9 cellular contexts compared by ENCODE assay signal in genomic region chr6:69729870-69730449, GRCh38.
DNase-seq lines count a peak whose midpoint lies in the region; ATAC-seq, FAIRE-seq and TF ChIP-seq lines count a peak whose summit lies in the region.
"Had no signal": no experiment of that assay in that cellular context is flagged by ENCODE, and none has a peak within 500 bp of the region (broad histone marks: within the 10 kb centered on the region; RNA-seq: fewer than 3 reads in every experiment).

No MANE protein-coding gene starts in this region.

- H3K9me3 ChIP-seq in HCT116 (ENCODE audit: control insufficient read depth in 1 of 2, insufficient read depth in 1 of 2, low read depth in 1 of 2, low read length in 2 of 2) (no peaks in the 10 kb centered on the region), SK-N-MC (ENCODE audit: low read depth, low read length) (peaks cover 12% of the 10 kb centered on the region; the same call in 1 of the 2 replicates), vagina (peaks cover 5% of the 10 kb centered on the region)

- no peaks in the 10 kb centered on the region for H3K9me2 ChIP-seq in HCT116 (ENCODE audit: insufficient read depth)

- DNase-seq in BJ (ENCODE audit: low read depth), result no peak
- no peak for DNase-seq in HCT116 (ENCODE audit: low read depth, low spot score)
- no peak for DNase-seq in SK-N-MC (ENCODE audit: low read depth, low spot score)
- peak; percentile 4 for DNase-seq in left kidney (ENCODE audit: low read depth, low spot score)
- no peak for DNase-seq in activated T-cell treated with anti-CD3 and anti-CD28 coated beads for 4 hours
- no peak for DNase-seq in H54 (ENCODE audit: insufficient read length, low spot score)
- no peak for DNase-seq in vagina (ENCODE audit: extremely low spot score in 2 of 2)

- TF ChIP-seq POLR2A in HCT116 (IDR thresholded peaks at IDR 0.05; ENCODE audit: borderline replicate concordance, extremely low read depth, insufficient read depth, insufficient read length) (no peak), H54 (IDR thresholded peaks at IDR 0.05; ENCODE audit: low read depth, low read length) (no peak), vagina (IDR thresholded peaks at IDR 0.05) (no peak)

- H3K79me2 ChIP-seq in HCT116 (ENCODE audit: insufficient read depth, low read length), result no peaks in the 10 kb centered on the region

- intact Hi-C loops in HCT116 (cut with micrococcal nuclease) (loop anchor here (5.0 to 10.0 kb wide), 2 partner anchors 377 to 855 kb away; no protein-coding TSS in a partner anchor), vagina (cut with DNase I) (no loop called here)

- no peak for FAIRE-seq in H54 (lab: Jason Lieb, UNC)
- FAIRE-seq: K562 had no signal

- H3K4me3 ChIP-seq in BJ (ENCODE audit: low read depth, low read length) (no peak overlapping the region), HCT116 (replicated peaks in 1 of 2; ENCODE audit: low read depth in 1 of 2, low read length in 2 of 2) (no peak overlapping the region), SK-N-MC (no peak overlapping the region), vagina (no peak overlapping the region)
- H3K4me3 ChIP-seq: K562 had no signal

- POLR2A ChIA-PET in BJ (lab: Charles Lee), result no interaction called here
- POLR2A ChIA-PET in HCT116 (lab: Charles Lee), result no interaction called here

- H2AFZ ChIP-seq in HCT116 (ENCODE audit: low read depth, low read length, poor library complexity, severe bottlenecking), result no peak overlapping the region

- CTCF ChIA-PET in BJ (lab: Yijun Ruan, JAX), result interaction anchor here (0.6 to 0.7 kb wide), 6 partner anchors 12 to 1783 kb away, joined by 3 to 4 read pairs (median 4); no protein-coding TSS in a partner anchor
- CTCF ChIA-PET in HCT116 (lab: Charles Lee), result interaction anchor here (0.7 to 3.0 kb wide), 3 partner anchors 8 to 378 kb away, joined by 3 to 23 read pairs (median 9); no protein-coding TSS in a partner anchor

- H3K36me3 ChIP-seq in BJ (ENCODE audit: control insufficient read depth, insufficient read depth, low read length) (no peaks in the 10 kb centered on the region), HCT116 (ENCODE audit: control insufficient read depth in 1 of 2, insufficient read depth in 2 of 2, low read length in 2 of 2) (no peaks in the 10 kb centered on the region), SK-N-MC (ENCODE audit: insufficient read depth, low read length) (peaks cover 26% of the 10 kb centered on the region), vagina (no peaks in the 10 kb centered on the region)

- no peaks in the 10 kb centered on the region; the same call in 1 of the 2 replicates for H4K20me1 ChIP-seq in HCT116 (ENCODE audit: insufficient read depth)

- H3K4me2 ChIP-seq in HCT116 (ENCODE audit: low read length), result no peak overlapping the region

- 0 out of 2 replicates have a peak, but pooled peaks have one; percentile 12 for TF ChIP-seq RAD21 in HCT116 (IDR thresholded peaks at IDR 0.05; ENCODE audit: low read depth)

- H3K27me3 ChIP-seq in BJ (ENCODE audit: control insufficient read depth, insufficient read depth, low read length), result no peaks in the 10 kb centered on the region
- no peaks in the 10 kb centered on the region for H3K27me3 ChIP-seq in HCT116 (ENCODE audit: insufficient read depth, low read length)
- no peaks in the 10 kb centered on the region for H3K27me3 ChIP-seq in vagina

- H3K9ac ChIP-seq in HCT116 (ENCODE audit: low read length) (no peak overlapping the region), SK-N-MC (ENCODE audit: insufficient read length) (peak overlapping the region; percentile 1)

- no peaks in the 10 kb centered on the region for H3K4me1 ChIP-seq in HCT116 (ENCODE audit: control insufficient read depth in 1 of 2, insufficient read depth in 2 of 2, low read length in 2 of 2)
- H3K4me1 ChIP-seq in vagina, result no peaks in the 10 kb centered on the region

- H3K27ac ChIP-seq in HCT116 (ENCODE audit: low read depth, low read length), result no peak overlapping the region
- peak overlapping the region; percentile 29 for H3K27ac ChIP-seq in SK-N-MC
- no peak overlapping the region for H3K27ac ChIP-seq in vagina

- 0 out of 2 replicates have a peak, but pooled peaks have one; percentile 16 for TF ChIP-seq CTCF in BJ (IDR thresholded peaks at IDR 0.05; ENCODE audit: insufficient read depth, low read depth, low read length)
- TF ChIP-seq CTCF in HCT116 (IDR thresholded peaks at IDR 0.05 in 2 of 3, conservative IDR thresholded peaks at IDR 0.05 in 1 of 3; ENCODE audit: borderline replicate concordance in 1 of 3, insufficient read depth in 1 of 3, low read depth in 2 of 3, low read length in 2 of 3), result peak in 2 of 3 experiments; percentile 14 to 56; a peak in 2 of 6 replicates
- no peak for TF ChIP-seq CTCF in vagina (IDR thresholded peaks at IDR 0.05)

- RAD21 ChIA-PET in HCT116 (lab: Charles Lee; ENCODE audit: low non-redundant PET in 1 of 2, low total read pairs in 2 of 2, uncharacterized antibody in 2 of 2, unreplicated experiment in 2 of 2), result no interaction called here

- BruUV-seq in HCT116 (replicated peaks; lab: Mats Ljungman, UMichigan), result no TSS peak

- no peak for ATAC-seq in HCT116
- no peak for ATAC-seq in HG03039 (IDR thresholded peaks at IDR 0.05; ENCODE audit: unreplicated experiment)
- ATAC-seq: K562 had no signal

TF ChIP-seq in HCT116, 20 proteins besides CTCF, POLR2A, EP300 and RAD21:
- TF ChIP-seq SIN3A (IDR thresholded peaks at IDR 0.05; ENCODE audit: low read depth), result no peak
- TF ChIP-seq EZH2 (IDR thresholded peaks at IDR 0.05), result no peak
- TF ChIP-seq ZNF274 (IDR thresholded peaks at IDR 0.05; ENCODE audit: low read depth, low read length), result no peak
- TF ChIP-seq, protein P1, sequence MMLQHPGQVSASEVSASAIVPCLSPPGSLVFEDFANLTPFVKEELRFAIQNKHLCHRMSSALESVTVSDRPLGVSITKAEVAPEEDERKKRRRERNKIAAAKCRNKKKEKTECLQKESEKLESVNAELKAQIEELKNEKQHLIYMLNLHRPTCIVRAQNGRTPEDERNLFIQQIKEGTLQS (IDR thresholded peaks at IDR 0.05), result no peak
- no peak for TF ChIP-seq EZH2phosphoT487 (IDR thresholded peaks at IDR 0.05; ENCODE audit: borderline replicate concordance)
- TF ChIP-seq POLR2AphosphoS5 (IDR thresholded peaks at IDR 0.05; ENCODE audit: low read depth, low read length), result no peak
- no peak for TF ChIP-seq JUND (IDR thresholded peaks at IDR 0.05)
- no peak for TF ChIP-seq SRF (IDR thresholded peaks at IDR 0.05; ENCODE audit: low read depth)
- TF ChIP-seq, protein P2, sequence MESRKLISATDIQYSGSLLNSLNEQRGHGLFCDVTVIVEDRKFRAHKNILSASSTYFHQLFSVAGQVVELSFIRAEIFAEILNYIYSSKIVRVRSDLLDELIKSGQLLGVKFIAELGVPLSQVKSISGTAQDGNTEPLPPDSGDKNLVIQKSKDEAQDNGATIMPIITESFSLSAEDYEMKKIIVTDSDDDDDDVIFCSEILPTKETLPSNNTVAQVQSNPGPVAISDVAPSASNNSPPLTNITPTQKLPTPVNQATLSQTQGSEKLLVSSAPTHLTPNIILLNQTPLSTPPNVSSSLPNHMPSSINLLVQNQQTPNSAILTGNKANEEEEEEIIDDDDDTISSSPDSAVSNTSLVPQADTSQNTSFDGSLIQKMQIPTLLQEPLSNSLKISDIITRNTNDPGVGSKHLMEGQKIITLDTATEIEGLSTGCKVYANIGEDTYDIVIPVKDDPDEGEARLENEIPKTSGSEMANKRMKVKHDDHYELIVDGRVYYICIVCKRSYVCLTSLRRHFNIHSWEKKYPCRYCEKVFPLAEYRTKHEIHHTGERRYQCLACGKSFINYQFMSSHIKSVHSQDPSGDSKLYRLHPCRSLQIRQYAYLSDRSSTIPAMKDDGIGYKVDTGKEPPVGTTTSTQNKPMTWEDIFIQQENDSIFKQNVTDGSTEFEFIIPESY (IDR thresholded peaks at IDR 0.05; ENCODE audit: extremely low read depth, insufficient replicate concordance, low read length), result no peak
- no peak for TF ChIP-seq SP1 (IDR thresholded peaks at IDR 0.05; ENCODE audit: low read depth)
- TF ChIP-seq CEBPB (IDR thresholded peaks at IDR 0.05; ENCODE audit: low read depth), result no peak
- TF ChIP-seq ELF1 (IDR thresholded peaks at IDR 0.05; ENCODE audit: borderline replicate concordance, low read depth), result no peak
- TF ChIP-seq CBX3 (IDR thresholded peaks at IDR 0.05; ENCODE audit: low read depth), result no peak
- no peak for TF ChIP-seq FOSL1 (IDR thresholded peaks at IDR 0.05; ENCODE audit: low read depth)
- TF ChIP-seq TCF7L2 (IDR thresholded peaks at IDR 0.05; ENCODE audit: borderline replicate concordance, extremely low read depth, insufficient read depth, insufficient read length), result no peak
- TF ChIP-seq, protein P3, sequence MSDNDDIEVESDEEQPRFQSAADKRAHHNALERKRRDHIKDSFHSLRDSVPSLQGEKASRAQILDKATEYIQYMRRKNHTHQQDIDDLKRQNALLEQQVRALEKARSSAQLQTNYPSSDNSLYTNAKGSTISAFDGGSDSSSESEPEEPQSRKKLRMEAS (IDR thresholded peaks at IDR 0.05), result no peak
- TF ChIP-seq ZFX (IDR thresholded peaks at IDR 0.05), result no peak
- TF ChIP-seq YY1 (IDR thresholded peaks at IDR 0.05; ENCODE audit: extremely low read depth, insufficient replicate concordance, low read depth, low read length), result no peak

Comparison
In these comparisons a context has a peak if more than half of its experiments do, and no peak if none do; other contexts are left out.
1. CTCF ChIP-seq: peak in BJ (single experiment) and HCT116 (2 of 3); none in vagina (0 of 3).